17 cellular contexts compared by ENCODE assay signal in the genomic region with DNA sequence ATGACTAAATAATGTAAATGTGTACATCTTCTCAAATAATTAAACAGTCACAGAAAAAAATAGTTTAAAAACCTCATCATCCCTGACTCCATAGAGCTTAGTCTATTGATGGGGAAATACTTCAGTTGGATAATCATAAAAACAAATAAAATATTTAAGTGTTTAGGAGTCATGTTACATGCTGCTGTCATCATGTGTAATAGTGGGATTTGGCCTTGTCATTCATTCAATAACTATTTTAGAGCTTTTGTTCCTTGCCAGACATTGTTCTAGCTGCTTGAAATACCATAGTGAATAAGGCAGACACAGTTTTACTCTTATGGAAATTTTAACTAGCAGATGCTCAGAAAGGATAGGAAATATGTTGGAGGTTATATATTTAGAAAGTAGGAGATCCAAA.
DNase-seq lines count a peak whose midpoint lies in the region; TF ChIP-seq lines count a peak whose summit lies in the region.
"Had no signal": no experiment of that assay in that cellular context is flagged by ENCODE, and none has a peak within 500 bp of the region (broad histone marks: within the 10 kb centered on the region; RNA-seq: fewer than 3 reads in every experiment).

No MANE protein-coding gene starts in this region.

- H3K27ac ChIP-seq in SJSA1 (peak overlapping the region; percentile 34; the same call in 1 of the 2 replicates), spleen (no peak overlapping the region)
- H3K27ac ChIP-seq: colonic mucosa, heart right ventricle, thyroid gland had no signal

- TF ChIP-seq POLR2A in spleen (IDR thresholded peaks at IDR 0.05): no peak

- H3K4me3 ChIP-seq in SJSA1 (no peak overlapping the region), skeletal muscle satellite cell (ENCODE audit: low read length) (peak overlapping the region; percentile 12), spleen (no peak overlapping the region)
- H3K4me3 ChIP-seq: colonic mucosa, HAP-1, heart right ventricle, thyroid gland had no signal

- H3K4me1 ChIP-seq in SJSA1 (replicated peaks) (no peaks in the 10 kb centered on the region), skeletal muscle satellite cell (ENCODE audit: control insufficient read depth, insufficient read depth, low read length) (peaks cover 40% of the 10 kb centered on the region), spleen (no peaks in the 10 kb centered on the region)
- H3K4me1 ChIP-seq: colonic mucosa, HAP-1, heart right ventricle, thyroid gland had no signal

- TF ChIP-seq CTCF in spleen (IDR thresholded peaks at IDR 0.05 in 8 of 11, conservative IDR thresholded peaks at IDR 0.05 in 3 of 11): no peak

- peak overlapping the region; percentile 43 for H3K4me2 ChIP-seq in skeletal muscle satellite cell (ENCODE audit: low read length)

- peak overlapping the region; percentile 69 for H3K9ac ChIP-seq in skeletal muscle satellite cell (ENCODE audit: low read depth, low read length)

- H3K9me3 ChIP-seq in SJSA1 (replicated peaks) (no peaks in the 10 kb centered on the region), skeletal muscle satellite cell (replicated peaks; ENCODE audit: low read length) (no peaks in the 10 kb centered on the region), spleen (peaks cover 0 to 18% (median 0%) of the 10 kb centered on the region in 8 donors)
- H3K9me3 ChIP-seq: colonic mucosa, HAP-1, thyroid gland had no signal

- intact Hi-C loops in spleen (cut with DNase I; ENCODE audit: low total_unique reads): no loop called here

- H3K36me3 ChIP-seq in SJSA1: no peaks in the 10 kb centered on the region
- no peaks in the 10 kb centered on the region for H3K36me3 ChIP-seq in skeletal muscle satellite cell (ENCODE audit: insufficient read depth, low read length)
- H3K36me3 ChIP-seq in spleen: no peaks in the 10 kb centered on the region
- H3K36me3 ChIP-seq: colonic mucosa, HAP-1, heart right ventricle, thyroid gland had no signal

- DNase-seq in HCEC 1CT (peak; percentile 90), SJSA1 (ENCODE audit: low read depth in 1 of 2, low spot score in 2 of 2) (peak in 1 of 2 experiments; percentile 1), fibroblast of gingiva (ENCODE audit: low read depth) (peak; percentile 60), spleen (no peak), DMS153 treated with DMSO at 0.1 percent for 48 hours (lab: John Stamatoyannopoulos, UW; ENCODE audit: unreplicated experiment) (no peak), T-helper 1 cell (no peak)
- DNase-seq: activated effector memory CD4-positive, alpha-beta T cell treated with Interleukin-2 at 50 U/mL for 16 hours; amniotic stem cell; colonic mucosa; DMS79; heart right ventricle; naive thymus-derived CD4-positive, alpha-beta T cell; NCI-H187 treated with DMSO at 0.1 percent for 48 hours; NCI-H510A treated with DMSO at 0.1 percent for 48 hours; thyroid gland had no signal

- H3K27me3 ChIP-seq in SJSA1 (replicated peaks) (no peaks in the 10 kb centered on the region), skeletal muscle satellite cell (ENCODE audit: control insufficient read depth, insufficient read depth, low read length) (no peaks in the 10 kb centered on the region), spleen (replicated peaks in 1 of 7) (no peaks in the 10 kb centered on the region)
- H3K27me3 ChIP-seq: colonic mucosa, heart right ventricle, thyroid gland had no signal

Comparison
In these comparisons a context has a peak if more than half of its experiments do, and no peak if none do; other contexts are left out.
1. DNase-seq: peak in HCEC 1CT (single experiment) and fibroblast of gingiva (single experiment); none in spleen (single experiment), DMS153 treated with DMSO at 0.1 percent for 48 hours (single experiment) and T-helper 1 cell (0 of 5).